ENCODE assay signal across 8 cellular contexts in genomic region chr5:160269017-160269416, GRCh38. TPM values are rescaled to one million over a fixed set of nuclear protein-coding genes. Genes with fewer than 3 reads are reported as not detected.
A peak's percentile ranks its signal among the peaks of the same experiment; 100 is the strongest.
DNase-seq lines count a peak whose midpoint lies in the region; ATAC-seq and TF ChIP-seq lines count a peak whose summit lies in the region.
"Had no signal": no experiment of that assay in that cellular context is flagged by ENCODE, and none has a peak within 500 bp of the region (broad histone marks: within the 10 kb centered on the region; RNA-seq: fewer than 3 reads in every experiment).

No MANE protein-coding gene starts in this region.

- TF ChIP-seq CTCF in right lobe of liver (IDR thresholded peaks at IDR 0.05), result no peak
- no peak for TF ChIP-seq CTCF in upper lobe of right lung (IDR thresholded peaks at IDR 0.05)

- no peaks in the 10 kb centered on the region for H3K27me3 ChIP-seq in right lobe of liver
- H3K27me3 ChIP-seq in upper lobe of right lung, result no peaks in the 10 kb centered on the region

- no peak for TF ChIP-seq POLR2A in right lobe of liver (IDR thresholded peaks at IDR 0.05)

- H3K36me3 ChIP-seq in right lobe of liver, result no peaks in the 10 kb centered on the region
- H3K36me3 ChIP-seq in upper lobe of right lung, result no peaks in the 10 kb centered on the region

- WGBS in right lobe of liver (ENCODE audit: insufficient coverage, low coverage, low lambda C conversion rate, missing lambda C conversion rate), result 7% methylated on average over 2 of the region's 10 CpGs

- H3K27ac ChIP-seq in caudate nucleus (ENCODE audit: low read depth, low read length) (no peak overlapping the region), right lobe of liver (peak overlapping the region in 1 of 3 donors; percentile 26), upper lobe of right lung (peak overlapping the region; percentile 65)

- H3K4me3 ChIP-seq in right lobe of liver (no peak overlapping the region), upper lobe of right lung (no peak overlapping the region)

- ATAC-seq in right lobe of liver, result peak; percentile 81 to 93 (median 89)
- ATAC-seq in upper lobe of right lung, result peak; percentile 91
- ATAC-seq in HG03280 (IDR thresholded peaks at IDR 0.05; ENCODE audit: unreplicated experiment), result no peak

- intact Hi-C loops in right lobe of liver (cut with DNase I) (no loop called here), upper lobe of right lung (cut with DNase I) (no loop called here)

- H3K4me1 ChIP-seq in right lobe of liver (peaks cover 0 to 2% (median 0%) of the 10 kb centered on the region in 4 donors), upper lobe of right lung (peaks cover 37% of the 10 kb centered on the region)

- DNase-seq in NCI-H2029 (lab: John Stamatoyannopoulos, UW), result peak; percentile 67
- DNase-seq in caudate nucleus (lab: John Stamatoyannopoulos, UW), result peak in 43 of 61 donors; percentile 5 to 69 (median 32)
- DNase-seq in right lobe of liver, result peak; percentile 85 to 87 (median 86)
- peak; percentile 94 for DNase-seq in upper lobe of right lung
- no peak for DNase-seq in activated CD4-positive, alpha-beta T cell treated with anti-CD3 and anti-CD28 coated beads for 1 hour
- DNase-seq in middle frontal gyrus (ENCODE audit: extremely low spot score, low spot score), result no peak
- DNase-seq: activated CD4-positive, alpha-beta T cell treated with anti-CD3 and anti-CD28 coated beads, Interleukin-2, amount 50 U/mL, for 1 hour had no signal

- no peaks in the 10 kb centered on the region for H3K9me3 ChIP-seq in right lobe of liver
- no peaks in the 10 kb centered on the region for H3K9me3 ChIP-seq in upper lobe of right lung

RNA-seq across cellular contexts. Expression of gene FABP6, which starts 39.7 kb away (rescaled TPM):
- total RNA-seq in right lobe of liver (not detected), upper lobe of right lung (not detected)

RNA-seq across cellular contexts. Expression of gene CCNJL, which starts 43.3 kb away (rescaled TPM):
- total RNA-seq in right lobe of liver (under 1 TPM; 0.19 to 0.79 (median 0.44) TPM), upper lobe of right lung (16.6 TPM)

Comparison
In these comparisons a context has a peak if more than half of its experiments do, and no peak if none do; other contexts are left out.
1. DNase-seq: peak in NCI-H2029 (single experiment), caudate nucleus (43 of 61), right lobe of liver (3 of 3) and upper lobe of right lung (single experiment); none in activated CD4-positive, alpha-beta T cell treated with anti-CD3 and anti-CD28 coated beads for 1 hour (single experiment) and middle frontal gyrus (single experiment).